In the genomic region with DNA sequence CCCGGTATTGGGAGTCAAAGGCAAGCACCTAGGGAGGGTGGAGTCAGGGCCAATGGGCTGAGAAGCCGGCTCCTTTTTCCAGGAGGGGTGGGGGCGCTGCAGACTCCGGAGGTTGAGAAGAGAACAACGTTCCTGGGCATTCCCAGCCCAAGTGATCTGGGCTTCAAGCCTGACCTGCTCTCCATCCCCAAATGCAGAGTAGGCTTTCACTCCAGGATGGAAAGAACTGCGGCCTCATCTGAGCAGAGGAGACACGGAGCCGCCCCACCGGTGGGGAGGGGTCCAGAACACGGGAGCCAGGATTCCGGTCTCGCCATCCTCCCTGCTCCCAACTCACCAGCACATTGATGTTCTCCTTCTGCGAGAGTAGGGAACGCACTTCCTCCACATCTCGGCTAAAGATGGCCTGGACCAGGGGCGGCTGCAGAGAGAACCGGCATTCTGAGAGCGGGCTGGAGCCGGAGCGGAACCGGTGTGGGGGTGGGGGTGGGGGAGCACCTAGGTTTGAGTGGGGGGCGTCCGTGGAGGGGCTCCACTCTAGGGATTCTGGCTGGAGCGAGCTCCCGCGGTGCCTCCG, we compare ENCODE assay signal across 8 cellular contexts. TPM values are rescaled to one million over a fixed set of nuclear protein-coding genes. Genes with fewer than 3 reads are reported as not detected.
A peak's percentile ranks its signal among the peaks of the same experiment; 100 is the strongest.
DNase-seq lines count a peak whose midpoint lies in the region; ATAC-seq and TF ChIP-seq lines count a peak whose summit lies in the region.

No MANE protein-coding gene starts in this region.

- intact Hi-C loops in cardiac septum (cut with DNase I) = loop anchor here (5.0 kb wide), 2 partner anchors 35 to 135 kb away; a partner anchor contains a TSS

- H3K36me3 ChIP-seq in cardiac muscle cell (peaks cover 33% of the 10 kb centered on the region), HUES6 (ENCODE audit: control insufficient read depth, insufficient read depth, low read length) (peaks cover 37% of the 10 kb centered on the region), parathyroid adenoma (ENCODE audit: control insufficient read depth, insufficient read depth, low read length) (no peaks in the 10 kb centered on the region)

- H3K4me1 ChIP-seq in cardiac muscle cell (ENCODE audit: low read depth) (peaks cover 15% of the 10 kb centered on the region), HUES6 (ENCODE audit: control insufficient read depth, insufficient read depth, low read length) (peaks cover 17% of the 10 kb centered on the region), parathyroid adenoma (peaks cover 8% of the 10 kb centered on the region)

- H3K9ac ChIP-seq in HUES6 (ENCODE audit: low read length) (peak overlapping the region; percentile 89), parathyroid adenoma (peak overlapping the region; percentile 90)

- H3K9me3 ChIP-seq in cardiac muscle cell (ENCODE audit: low read depth) (no peaks in the 10 kb centered on the region), HUES6 (ENCODE audit: control insufficient read depth, insufficient read depth, low read depth, low read length) (no peaks in the 10 kb centered on the region), parathyroid adenoma (ENCODE audit: control insufficient read depth, low read length) (no peaks in the 10 kb centered on the region)

- peak overlapping the region; percentile 74 for H3K4me2 ChIP-seq in parathyroid adenoma (ENCODE audit: low read length)

- TF ChIP-seq CTCF in cardiac muscle cell (IDR thresholded peaks at IDR 0.05; ENCODE audit: low read depth, low read length) = peak; percentile 11
- no peak for TF ChIP-seq CTCF in WI38 (IDR thresholded peaks at IDR 0.05; ENCODE audit: low read depth, low read length)
- TF ChIP-seq CTCF in parathyroid adenoma (IDR thresholded peaks at IDR 0.05) = no peak

- H2AFZ ChIP-seq in parathyroid adenoma = peak overlapping the region; percentile 97

- peak overlapping the region; percentile 87 for H3K4me3 ChIP-seq in cardiac muscle cell
- peak overlapping the region; percentile 99 for H3K4me3 ChIP-seq in HUES6 (ENCODE audit: low read depth, low read length)
- peak overlapping the region; percentile 87 for H3K4me3 ChIP-seq in WI38 (ENCODE audit: low read depth, low read length)
- H3K4me3 ChIP-seq in parathyroid adenoma (ENCODE audit: low read depth, low read length) = peak overlapping the region; percentile 67

- peak overlapping the region; percentile 48 for H3K27ac ChIP-seq in cardiac muscle cell
- peak overlapping the region; percentile 69; the same call in 1 of the 2 replicates for H3K27ac ChIP-seq in HUES6 (ENCODE audit: low read depth, low read length)
- peak overlapping the region; percentile 73 for H3K27ac ChIP-seq in parathyroid adenoma

- ATAC-seq in GM21360 (IDR thresholded peaks at IDR 0.05; ENCODE audit: unreplicated experiment) = no peak

- DNase-seq in cardiac muscle cell (ENCODE audit: low read depth in 1 of 2, low spot score in 1 of 2) (peak; percentile 21 to 72), cardiac septum (ENCODE audit: low spot score) (no peak), glomerular visceral epithelial cell (ENCODE audit: extremely low spot score) (peak; percentile 41), NOMO-1 (lab: John Stamatoyannopoulos, UW; ENCODE audit: unreplicated experiment in 2 of 2) (no peak)

- H3K79me2 ChIP-seq in parathyroid adenoma = peaks cover 18% of the 10 kb centered on the region

- H3K27me3 ChIP-seq in cardiac muscle cell (no peaks in the 10 kb centered on the region), HUES6 (ENCODE audit: control insufficient read depth, insufficient read depth, low read length) (no peaks in the 10 kb centered on the region), parathyroid adenoma (ENCODE audit: control insufficient read depth, insufficient read depth, low read length) (no peaks in the 10 kb centered on the region)

RNA-seq across cellular contexts. Expression of a gene that starts 0.6 kb away (rescaled TPM):
- total RNA-seq in cardiac muscle cell (18.0 and 19.3 TPM in 2 replicates), cardiac septum (28.8 TPM)
- polyA plus RNA-seq in cardiac muscle cell = 34.9 and 37.7 TPM in 2 replicates

RNA-seq across cellular contexts. Expression of a gene that starts 9.2 kb away (rescaled TPM):
- total RNA-seq in cardiac muscle cell (40.3 and 53.6 TPM in 2 replicates), cardiac septum (86.8 TPM)
- polyA plus RNA-seq in cardiac muscle cell = 65.6 and 67.2 TPM in 2 replicates

RNA-seq across cellular contexts. Expression of a gene that starts 27.7 kb away (rescaled TPM):
- total RNA-seq in cardiac muscle cell = 0.67 TPM in 1 of 2 replicates, not detected in the other
- 1.0 TPM in 1 of 2 replicates, not detected in the other for polyA plus RNA-seq in cardiac muscle cell
- total RNA-seq in cardiac septum = not detected

RNA-seq across cellular contexts. Expression of a gene that starts 33.4 kb away (rescaled TPM):
- total RNA-seq in cardiac muscle cell (14.8 and 32.0 TPM in 2 replicates), cardiac septum (19.6 TPM)
- polyA plus RNA-seq in cardiac muscle cell = 6.8 and 10.7 TPM in 2 replicates

RNA-seq across cellular contexts. Expression of a gene that starts 35.9 kb away (rescaled TPM):
- total RNA-seq in cardiac muscle cell (37.2 and 55.7 TPM in 2 replicates), cardiac septum (40.7 TPM)
- 17.3 and 21.1 TPM in 2 replicates for polyA plus RNA-seq in cardiac muscle cell

Comparison
In these comparisons a context has a peak if more than half of its experiments do, and no peak if none do; other contexts are left out.
1. DNase-seq: peak in cardiac muscle cell (2 of 2) and glomerular visceral epithelial cell (single experiment); none in cardiac septum (single experiment) and NOMO-1 (0 of 2).
2. Peak in every context shown above with its lines, with median percentiles within 50 percentile points of each other: H3K27ac ChIP-seq and H3K4me3 ChIP-seq.